Comparison of ENCODE assay signal across 13 cellular contexts in the genomic region with DNA sequence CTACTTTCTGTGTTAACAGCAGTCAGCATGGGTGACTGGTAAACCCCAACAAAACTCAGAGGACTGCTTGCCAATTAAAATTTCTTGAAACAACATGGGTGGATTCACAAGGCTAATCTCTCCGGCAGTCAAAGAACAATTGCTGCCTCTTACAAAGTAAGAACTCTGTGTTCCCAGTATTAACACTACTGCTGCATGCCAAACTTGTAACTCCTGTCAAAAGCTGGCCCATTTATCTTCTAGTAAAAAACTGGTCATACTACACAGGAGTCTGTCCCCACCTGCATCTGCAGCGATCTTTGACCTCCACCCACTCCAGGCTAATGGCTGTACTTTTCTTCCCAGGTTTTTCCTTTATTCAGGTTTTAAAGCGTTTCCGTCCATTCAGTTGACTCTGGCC. TPM values are rescaled to one million over a fixed set of nuclear protein-coding genes. Genes with fewer than 3 reads are reported as not detected.
A peak's percentile ranks its signal among the peaks of the same experiment; 100 is the strongest.
DNase-seq lines count a peak whose midpoint lies in the region; ATAC-seq and TF ChIP-seq lines count a peak whose summit lies in the region.
"Had no signal": no experiment of that assay in that cellular context is flagged by ENCODE, and none has a peak within 500 bp of the region (broad histone marks: within the 10 kb centered on the region; RNA-seq: fewer than 3 reads in every experiment).

No MANE protein-coding gene starts in this region.

- H4K8ac ChIP-seq in H9 (replicated peaks; ENCODE audit: insufficient read length, low read depth, low read length) = no peak overlapping the region

- TF ChIP-seq EP300 in suprapubic skin (IDR thresholded peaks at IDR 0.05) = no peak

- ATAC-seq in activated B cell treated with CpG ODN at 0.5 μM for 24 hours (ENCODE audit: low read depth) = no peak
- ATAC-seq in left ventricle myocardium superior = peak; percentile 86
- no peak for ATAC-seq in GM21529 (IDR thresholded peaks at IDR 0.05; ENCODE audit: unreplicated experiment)
- ATAC-seq in HG02623 (IDR thresholded peaks at IDR 0.05; ENCODE audit: unreplicated experiment) = no peak

- H3K4me3 Mint-ChIP-seq in H9 (no peak overlapping the region), activated B cell treated with CpG ODN at 0.5 μM for 24 hours (no peak overlapping the region)
- H3K4me3 Mint-ChIP-seq: natural killer cell had no signal

- H2BK120ac ChIP-seq in H9 (ENCODE audit: low read depth, low read length, poor library complexity, severe bottlenecking) = no peak overlapping the region

- H3K27me3 Mint-ChIP-seq in H9 (ENCODE audit: low read depth) (peaks cover 4% of the 10 kb centered on the region), activated B cell treated with CpG ODN at 0.5 μM for 24 hours (no peaks in the 10 kb centered on the region)

- intact Hi-C loops in activated B cell treated with CpG ODN at 0.5 μM for 24 hours (cut with micrococcal nuclease) = loop anchor here (1.0 kb wide), 4 partner anchors 41 to 316 kb away; no protein-coding TSS in a partner anchor
- intact Hi-C loops in left ventricle myocardium superior (cut with micrococcal nuclease) = no loop called here

- H3K9ac ChIP-seq in H9 (ENCODE audit: extremely low read depth, insufficient read length, low read length) = no peak overlapping the region

- TF ChIP-seq CTCF in H9 (conservative IDR thresholded peaks at IDR 0.05) = no peak
- no peak for TF ChIP-seq CTCF in activated B cell treated with CpG ODN at 0.5 μM for 24 hours (IDR thresholded peaks at IDR 0.05)
- TF ChIP-seq CTCF in suprapubic skin (IDR thresholded peaks at IDR 0.05) = no peak

- peaks cover 20 to 26% of the 10 kb centered on the region in 2 experiments for H3K4me1 Mint-ChIP-seq in H9
- H3K4me1 Mint-ChIP-seq in activated B cell treated with CpG ODN at 0.5 μM for 24 hours = peaks cover 31% of the 10 kb centered on the region

- no peaks in the 10 kb centered on the region for H4K20me1 ChIP-seq in H9 (ENCODE audit: control insufficient read depth, insufficient read depth, insufficient read length)

- no peak overlapping the region for H3K4me3 ChIP-seq in suprapubic skin
- H3K4me3 ChIP-seq: lower lobe of right lung had no signal

- POLR2A ChIA-PET in activated B cell treated with CpG ODN at 0.5 μM for 24 hours (lab: Charles Lee) = interaction anchor here (1.7 kb wide), 1 partner anchor 9 kb away, joined by 4 read pairs; the partner anchor contains the start of gene ZNF589

- H3K79me1 ChIP-seq in H9 (ENCODE audit: insufficient read depth, low read depth, low read length, poor library complexity, severe bottlenecking) = no peaks in the 10 kb centered on the region

- no peak overlapping the region for H4K5ac ChIP-seq in H9 (ENCODE audit: insufficient read length, low read depth, low read length)

- no peak overlapping the region for H2BK5ac ChIP-seq in H9 (ENCODE audit: insufficient read length, low read length)

- H3K79me2 ChIP-seq in H9 (ENCODE audit: insufficient read depth, low read length) = no peaks in the 10 kb centered on the region

- no peak overlapping the region for H3K18ac ChIP-seq in H9 (ENCODE audit: insufficient read length, low read depth, low read length)

- CTCF ChIA-PET in activated B cell treated with CpG ODN at 0.5 μM for 24 hours (lab: Charles Lee) = interaction anchor here (0.6 to 3.0 kb wide), 4 partner anchors 37 to 217 kb away, joined by 3 to 20 read pairs (median 9); no protein-coding TSS in a partner anchor

- no peak overlapping the region for H4K91ac ChIP-seq in H9 (ENCODE audit: insufficient read length, low read depth, low read length)

- no peak overlapping the region for H3T11ph ChIP-seq in H9 (ENCODE audit: low read length)

- H3K4me1 ChIP-seq in H9 (ENCODE audit: insufficient read depth, low read length) = no peaks in the 10 kb centered on the region
- peaks cover 46% of the 10 kb centered on the region for H3K4me1 ChIP-seq in suprapubic skin

- DNase-seq in H9 = no peak
- no peak for DNase-seq in activated B cell treated with CpG ODN at 0.5 μM for 24 hours
- no peak for DNase-seq in left ventricle myocardium superior
- DNase-seq in suprapubic skin (ENCODE audit: low spot score in 2 of 2) = no peak
- no peak for DNase-seq in AG20443 (ENCODE audit: low spot score)
- no peak for DNase-seq in AG08395 (ENCODE audit: low spot score)

- no peak for TF ChIP-seq POLR2A in suprapubic skin (IDR thresholded peaks at IDR 0.05)

- no peak overlapping the region for H3K27ac ChIP-seq in H9 (ENCODE audit: insufficient read length, low read depth, low read length)
- H3K27ac ChIP-seq in suprapubic skin = peak overlapping the region; percentile 63
- H3K27ac ChIP-seq: lower lobe of right lung had no signal

- no peak overlapping the region for H3K56ac ChIP-seq in H9 (ENCODE audit: insufficient read length, low read depth, low read length)

- no peak overlapping the region for H3K4me2 ChIP-seq in H9 (ENCODE audit: insufficient read depth, insufficient read length, low read length)

- H2AK5ac ChIP-seq in H9 (ENCODE audit: insufficient read length, low read length) = no peak overlapping the region

- H3K27me3 ChIP-seq in H9 (ENCODE audit: insufficient read depth, low read length) = no peaks in the 10 kb centered on the region
- no peaks in the 10 kb centered on the region for H3K27me3 ChIP-seq in suprapubic skin

- H3K4ac ChIP-seq in H9 (ENCODE audit: low read depth, low read length) = no peak overlapping the region

- H3K9me3 Mint-ChIP-seq in H9 (peaks cover 19% of the 10 kb centered on the region in 2 experiments), activated B cell treated with CpG ODN at 0.5 μM for 24 hours (no peaks in the 10 kb centered on the region)
- H3K9me3 Mint-ChIP-seq: activated T-helper 2 cell treated with anti-CD3 and anti-CD28 coated beads, Interferon-gamma antibody, Interleukin-2, Interleukin-4, amounts not matched to agents 10 μg/mL and 5 μg/mL and 100 μg/mL, durations not matched to agents 14 hours and 24 hours and 36 hours; natural killer cell had no signal

- H3K27ac Mint-ChIP-seq in H9 (peak overlapping the region in 2 of 3 experiments; percentile 25 to 89; a peak in 3 of 7 replicates), activated B cell treated with CpG ODN at 0.5 μM for 24 hours (peak overlapping the region; percentile 19)
- H3K27ac Mint-ChIP-seq: activated T-helper 2 cell treated with anti-CD3 and anti-CD28 coated beads, Interferon-gamma antibody, Interleukin-2, Interleukin-4, amounts not matched to agents 10 μg/mL and 5 μg/mL and 100 μg/mL, durations not matched to agents 14 hours and 24 hours and 36 hours; natural killer cell had no signal

- H3K36me3 Mint-ChIP-seq in H9 (ENCODE audit: insufficient read depth in 1 of 3, low read depth in 3 of 3) = peaks cover 15 to 18% (median 16%) of the 10 kb centered on the region in 3 experiments
- H3K36me3 Mint-ChIP-seq in activated B cell treated with CpG ODN at 0.5 μM for 24 hours (ENCODE audit: low read depth) = no peaks in the 10 kb centered on the region
- H3K36me3 Mint-ChIP-seq: natural killer cell had no signal

- no peaks in the 10 kb centered on the region for H3K23me2 ChIP-seq in H9 (ENCODE audit: insufficient read length, low read depth, low read length, poor library complexity, severe bottlenecking)

- no peak overlapping the region for H3K14ac ChIP-seq in H9 (ENCODE audit: insufficient read depth, low read length)

- H2BK15ac ChIP-seq in H9 (ENCODE audit: low read depth, low read length) = no peak overlapping the region

- H2BK20ac ChIP-seq in H9 (ENCODE audit: low read depth, low read length, poor library complexity, severe bottlenecking) = no peak overlapping the region

- no CpG with 5 or more reads among the region's 4 CpGs for WGBS in H9 (ENCODE audit: extremely low coverage, insufficient read length, low lambda C conversion rate)
- WGBS in suprapubic skin = 57% methylated on average over 4 of the region's 4 CpGs

- H3K23ac ChIP-seq in H9 (ENCODE audit: insufficient read length, low read depth, low read length) = no peak overlapping the region

- no peaks in the 10 kb centered on the region for H3K9me3 ChIP-seq in H9 (ENCODE audit: control insufficient read depth, low read depth, low read length)
- H3K9me3 ChIP-seq in suprapubic skin = no peaks in the 10 kb centered on the region
- H3K9me3 ChIP-seq: lower lobe of right lung had no signal

- H2BK12ac ChIP-seq in H9 (ENCODE audit: insufficient read length, low read depth, low read length) = no peak overlapping the region

- H2AFZ ChIP-seq in H9 (ENCODE audit: low read length) = no peak overlapping the region

- no peaks in the 10 kb centered on the region for H3K36me3 ChIP-seq in suprapubic skin
- H3K36me3 ChIP-seq: lower lobe of right lung had no signal

RNA-seq across cellular contexts. Expression of gene ZNF589, which starts 8.7 kb away (rescaled TPM):
- total RNA-seq in H9 (2021) (86.0 and 88.2 TPM in 2 replicates), activated B cell treated with CpG ODN at 0.5 μM for 24 hours (12.4 and 19.2 TPM in 2 replicates), left ventricle myocardium superior (5.3 TPM), suprapubic skin (10 to 100 TPM in 3 of 4 donors, 1 to 10 TPM in 1; 8.7 to 25.2 (median 14.6) TPM)

RNA-seq across cellular contexts. Expression of gene CAMP, which starts 8.9 kb away (rescaled TPM):
- total RNA-seq in H9 (2021) (not detected in 2 replicates), activated B cell treated with CpG ODN at 0.5 μM for 24 hours (0.29 TPM in 1 of 2 replicates, not detected in the other), left ventricle myocardium superior (not detected), suprapubic skin (not detected)
- total RNA-seq: activated CD8-positive, alpha-beta memory T cell treated with anti-CD3 and anti-CD28 coated beads for 36 hours; activated T-helper 2 cell treated with anti-CD3 and anti-CD28 coated beads, Interferon-gamma antibody, Interleukin-2, Interleukin-4, amounts not matched to agents 10 μg/mL and 5 μg/mL and 100 μg/mL, durations not matched to agents 14 hours and 24 hours and 36 hours; HT1080; natural killer cell had no signal

RNA-seq across cellular contexts. Expression of gene CDC25A, which starts 44.0 kb away (rescaled TPM):
- total RNA-seq in H9 (2021) (83.3 and 84.5 TPM in 2 replicates), activated B cell treated with CpG ODN at 0.5 μM for 24 hours (1.7 and 1.8 TPM in 2 replicates), left ventricle myocardium superior (0.77 TPM), suprapubic skin (1 to 10 TPM in 1 of 4 donors, under 1 TPM in 2, not detected in 1; 0.55 to 6.8 (median 0.98) TPM)

Comparison
In these comparisons a context has a peak if more than half of its experiments do, and no peak if none do; other contexts are left out.
1. RNA of gene CDC25A, which starts 44.0 kb away (total RNA-seq): 83.3 to 84.5 TPM in H9; 1.7 to 1.8 TPM in activated B cell treated with CpG ODN at 0.5 μM for 24 hours, 0.55 to 6.8 TPM in suprapubic skin and 0.77 TPM in left ventricle myocardium superior (single experiment); every median in the first group is over 10 times any median in the second.